In the genomic region with DNA sequence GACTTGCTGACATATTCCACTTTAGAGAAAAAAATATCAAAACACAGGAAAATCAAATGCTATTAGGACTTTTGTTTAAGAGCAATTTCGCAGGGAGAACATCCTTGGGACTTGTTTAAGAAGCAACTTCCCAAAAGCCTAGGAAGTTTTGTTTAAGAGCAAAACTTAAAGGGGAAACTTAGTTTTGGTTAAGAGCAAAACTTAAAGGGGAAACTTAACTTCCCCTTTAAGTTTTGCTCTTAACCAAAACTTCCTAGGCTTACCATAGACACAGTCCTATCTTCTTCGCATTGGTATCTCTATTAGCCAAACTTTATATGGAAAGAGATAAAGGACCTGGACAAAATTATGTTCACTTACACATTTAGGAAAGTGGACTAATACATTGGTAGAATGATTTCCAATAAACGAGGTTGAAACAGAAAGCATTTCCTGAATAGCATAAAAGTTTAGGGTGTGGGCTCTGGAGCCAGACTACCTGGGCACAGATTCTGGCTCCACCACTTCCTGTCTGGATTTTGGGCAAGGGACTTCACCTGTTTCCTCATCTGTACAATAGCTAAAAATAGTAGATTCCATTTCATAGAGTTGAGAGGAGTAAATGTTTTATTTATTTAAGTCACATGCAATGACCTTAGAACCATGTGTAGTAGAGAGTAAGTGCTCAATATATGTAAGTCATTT, we compare ENCODE assay signal across 13 cellular contexts. TPM values are rescaled to one million over a fixed set of nuclear protein-coding genes. Genes with fewer than 3 reads are reported as not detected.
DNase-seq lines count a peak whose midpoint lies in the region; ATAC-seq lines count a peak whose summit lies in the region.
"Had no signal": no experiment of that assay in that cellular context is flagged by ENCODE, and none has a peak within 500 bp of the region (broad histone marks: within the 10 kb centered on the region; RNA-seq: fewer than 3 reads in every experiment).

No MANE protein-coding gene starts in this region.

- intact Hi-C loops in activated T-helper 2 cell treated with anti-CD3 and anti-CD28 coated beads, Interferon-gamma antibody, Interleukin-2, Interleukin-4, amounts not matched to agents 10 μg/mL and 5 μg/mL and 100 μg/mL, durations not matched to agents 14 hours and 24 hours and 36 hours (cut with micrococcal nuclease), result loop anchor here (2.0 kb wide), 1 partner anchor 15 kb away; the partner anchor contains the start of gene PAQR8

- POLR2A ChIA-PET in activated CD4-positive, alpha-beta T cell treated with anti-CD3 and anti-CD28 coated beads, Interleukin-2, amount 10 ng/mL, durations not matched to agents 7 days and 5 days (lab: Charles Lee), result no interaction called here

- CTCF ChIA-PET in activated CD4-positive, alpha-beta T cell treated with anti-CD3 and anti-CD28 coated beads, Interleukin-2, amount 10 ng/mL, durations not matched to agents 7 days and 5 days (lab: Charles Lee), result interaction anchor here (1.1 to 2.9 kb wide), 5 partner anchors 12 to 22 kb away, joined by 3 to 11 read pairs (median 4); no protein-coding TSS in a partner anchor

- H3K9me3 Mint-ChIP-seq in activated CD4-positive, alpha-beta T cell treated with anti-CD3 and anti-CD28 coated beads, Interleukin-2, amount 10 ng/mL, durations not matched to agents 7 days and 5 days, result peaks cover 17% of the 10 kb centered on the region
- H3K9me3 Mint-ChIP-seq in IgD-negative memory B cell, result peaks cover 0 to 6% (median 3%) of the 10 kb centered on the region in 3 donors
- peaks cover 9% of the 10 kb centered on the region for H3K9me3 Mint-ChIP-seq in activated naive CD8-positive, alpha-beta T cell (ENCODE audit: low read depth)
- H3K9me3 Mint-ChIP-seq in stimulated activated naive CD8-positive, alpha-beta T cell treated with anti-CD3 and anti-CD28 coated beads, Interleukin-15, amount 100 ng/mL, for 72 hours, result peaks cover 14 to 16% of the 10 kb centered on the region in 2 donors
- peaks cover 9% of the 10 kb centered on the region for H3K9me3 Mint-ChIP-seq in activated T-helper 2 cell treated with anti-CD3 and anti-CD28 coated beads, Interferon-gamma antibody, Interleukin-2, Interleukin-4, amounts not matched to agents 10 μg/mL and 5 μg/mL and 100 μg/mL, durations not matched to agents 14 hours and 24 hours and 36 hours

- peaks cover 48% of the 10 kb centered on the region for H3K36me3 Mint-ChIP-seq in activated CD4-positive, alpha-beta T cell treated with anti-CD3 and anti-CD28 coated beads, Interleukin-2, amount 10 ng/mL, durations not matched to agents 7 days and 5 days (ENCODE audit: low read depth)
- H3K36me3 Mint-ChIP-seq in IgD-negative memory B cell, result peaks cover 8% of the 10 kb centered on the region
- peaks cover 14% of the 10 kb centered on the region for H3K36me3 Mint-ChIP-seq in activated naive CD8-positive, alpha-beta T cell
- peaks cover 52% of the 10 kb centered on the region for H3K36me3 Mint-ChIP-seq in activated T-helper 2 cell treated with anti-CD3 and anti-CD28 coated beads, Interferon-gamma antibody, Interleukin-2, Interleukin-4, amounts not matched to agents 10 μg/mL and 5 μg/mL and 100 μg/mL, durations not matched to agents 14 hours and 24 hours and 36 hours (ENCODE audit: low read depth)

- peak overlapping the region; percentile 38 for H3K27ac Mint-ChIP-seq in activated CD4-positive, alpha-beta T cell treated with anti-CD3 and anti-CD28 coated beads, Interleukin-2, amount 10 ng/mL, durations not matched to agents 7 days and 5 days
- peak overlapping the region in 2 of 3 donors; percentile 49 to 82 for H3K27ac Mint-ChIP-seq in IgD-negative memory B cell
- H3K27ac Mint-ChIP-seq in activated naive CD8-positive, alpha-beta T cell, result peak overlapping the region; percentile 88
- peak overlapping the region; percentile 16 to 79 for H3K27ac Mint-ChIP-seq in stimulated activated naive CD8-positive, alpha-beta T cell treated with anti-CD3 and anti-CD28 coated beads, Interleukin-15, amount 100 ng/mL, for 72 hours
- no peak overlapping the region for H3K27ac Mint-ChIP-seq in activated T-helper 2 cell treated with anti-CD3 and anti-CD28 coated beads, Interferon-gamma antibody, Interleukin-2, Interleukin-4, amounts not matched to agents 10 μg/mL and 5 μg/mL and 100 μg/mL, durations not matched to agents 14 hours and 24 hours and 36 hours
- H3K27ac Mint-ChIP-seq: neural progenitor cell had no signal

- H3K27me3 Mint-ChIP-seq in activated CD4-positive, alpha-beta T cell treated with anti-CD3 and anti-CD28 coated beads, Interleukin-2, amount 10 ng/mL, durations not matched to agents 7 days and 5 days, result no peaks in the 10 kb centered on the region
- no peaks in the 10 kb centered on the region for H3K27me3 Mint-ChIP-seq in IgD-negative memory B cell
- no peaks in the 10 kb centered on the region for H3K27me3 Mint-ChIP-seq in activated naive CD8-positive, alpha-beta T cell
- no peaks in the 10 kb centered on the region for H3K27me3 Mint-ChIP-seq in stimulated activated naive CD8-positive, alpha-beta T cell treated with anti-CD3 and anti-CD28 coated beads, Interleukin-15, amount 100 ng/mL, for 72 hours
- H3K27me3 Mint-ChIP-seq in activated T-helper 2 cell treated with anti-CD3 and anti-CD28 coated beads, Interferon-gamma antibody, Interleukin-2, Interleukin-4, amounts not matched to agents 10 μg/mL and 5 μg/mL and 100 μg/mL, durations not matched to agents 14 hours and 24 hours and 36 hours (ENCODE audit: low read depth), result no peaks in the 10 kb centered on the region

- DNase-seq in activated CD4-positive, alpha-beta T cell treated with anti-CD3 and anti-CD28 coated beads, Interleukin-2, amount 10 ng/mL, durations not matched to agents 7 days and 5 days, result no peak
- DNase-seq in activated CD4-positive, alpha-beta T cell treated with anti-CD3 and anti-CD28 coated beads for 48 hours, result no peak
- DNase-seq in stimulated activated naive CD8-positive, alpha-beta T cell treated with anti-CD3 and anti-CD28 coated beads, Interleukin-15, amount 100 ng/mL, for 72 hours, result no peak
- no peak for DNase-seq in AG20443 (ENCODE audit: low spot score)
- DNase-seq in activated T-helper 2 cell treated with anti-CD3 and anti-CD28 coated beads, Interferon-gamma antibody, Interleukin-2, Interleukin-4, amounts not matched to agents 10 μg/mL and 5 μg/mL and 100 μg/mL, durations not matched to agents 14 hours and 24 hours and 36 hours (ENCODE audit: low spot score), result no peak
- DNase-seq: activated CD8-positive, alpha-beta memory T cell treated with anti-CD3 and anti-CD28 coated beads, Interleukin-2, amount 50 U/mL, for 48 hours; NCI-H1092 treated with DMSO at 0.1 percent for 48 hours; NK-92 treated with Interleukin-12 subunit alpha and Interleukin-12 subunit beta, amount 100 ng/mL, for 24 hours had no signal

- peaks cover 57% of the 10 kb centered on the region for H3K4me1 Mint-ChIP-seq in activated CD4-positive, alpha-beta T cell treated with anti-CD3 and anti-CD28 coated beads, Interleukin-2, amount 10 ng/mL, durations not matched to agents 7 days and 5 days
- H3K4me1 Mint-ChIP-seq in IgD-negative memory B cell, result peaks cover 26 to 38% (median 27%) of the 10 kb centered on the region in 3 donors
- H3K4me1 Mint-ChIP-seq in activated naive CD8-positive, alpha-beta T cell (ENCODE audit: low read depth), result peaks cover 73% of the 10 kb centered on the region
- H3K4me1 Mint-ChIP-seq in stimulated activated naive CD8-positive, alpha-beta T cell treated with anti-CD3 and anti-CD28 coated beads, Interleukin-15, amount 100 ng/mL, for 72 hours, result peaks cover 84% of the 10 kb centered on the region
- H3K4me1 Mint-ChIP-seq in activated T-helper 2 cell treated with anti-CD3 and anti-CD28 coated beads, Interferon-gamma antibody, Interleukin-2, Interleukin-4, amounts not matched to agents 10 μg/mL and 5 μg/mL and 100 μg/mL, durations not matched to agents 14 hours and 24 hours and 36 hours (ENCODE audit: low read depth), result peaks cover 48% of the 10 kb centered on the region

- no peak for ATAC-seq in stimulated activated naive CD8-positive, alpha-beta T cell treated with anti-CD3 and anti-CD28 coated beads, Interleukin-15, amount 100 ng/mL, for 72 hours
- ATAC-seq in GM21390 (IDR thresholded peaks at IDR 0.05; ENCODE audit: unreplicated experiment), result no peak
- ATAC-seq: A549 had no signal

- H3K4me3 Mint-ChIP-seq in activated CD4-positive, alpha-beta T cell treated with anti-CD3 and anti-CD28 coated beads, Interleukin-2, amount 10 ng/mL, durations not matched to agents 7 days and 5 days, result peak overlapping the region; percentile 11
- H3K4me3 Mint-ChIP-seq in IgD-negative memory B cell, result peak overlapping the region in 2 of 4 donors; percentile 56 to 85
- H3K4me3 Mint-ChIP-seq in activated naive CD8-positive, alpha-beta T cell, result peak overlapping the region; percentile 59
- peak overlapping the region; percentile 38 to 41 for H3K4me3 Mint-ChIP-seq in stimulated activated naive CD8-positive, alpha-beta T cell treated with anti-CD3 and anti-CD28 coated beads, Interleukin-15, amount 100 ng/mL, for 72 hours
- no peak overlapping the region for H3K4me3 Mint-ChIP-seq in activated T-helper 2 cell treated with anti-CD3 and anti-CD28 coated beads, Interferon-gamma antibody, Interleukin-2, Interleukin-4, amounts not matched to agents 10 μg/mL and 5 μg/mL and 100 μg/mL, durations not matched to agents 14 hours and 24 hours and 36 hours (ENCODE audit: low read depth)
- H3K4me3 Mint-ChIP-seq: neural progenitor cell had no signal

RNA-seq across cellular contexts. Expression of gene PAQR8, which starts 15.7 kb away (rescaled TPM):
- 10 to 100 TPM; 21.2 to 22.8 TPM for total RNA-seq in activated CD4-positive, alpha-beta T cell treated with anti-CD3 and anti-CD28 coated beads, Interleukin-2, amount 10 ng/mL, durations not matched to agents 7 days and 5 days
- polyA plus RNA-seq in IgD-negative memory B cell, result 6.4 TPM
- 6.8 and 8.8 TPM in 2 replicates for total RNA-seq in activated T-helper 2 cell treated with anti-CD3 and anti-CD28 coated beads, Interferon-gamma antibody, Interleukin-2, Interleukin-4, amounts not matched to agents 10 μg/mL and 5 μg/mL and 100 μg/mL, durations not matched to agents 14 hours and 24 hours and 36 hours

RNA-seq across cellular contexts. Expression of gene EFHC1, which starts 42.5 kb away (rescaled TPM):
- total RNA-seq in activated CD4-positive, alpha-beta T cell treated with anti-CD3 and anti-CD28 coated beads, Interleukin-2, amount 10 ng/mL, durations not matched to agents 7 days and 5 days, result 1 to 10 TPM; 2.3 to 3.6 TPM
- polyA plus RNA-seq in IgD-negative memory B cell, result 7.1 TPM
- total RNA-seq in activated T-helper 2 cell treated with anti-CD3 and anti-CD28 coated beads, Interferon-gamma antibody, Interleukin-2, Interleukin-4, amounts not matched to agents 10 μg/mL and 5 μg/mL and 100 μg/mL, durations not matched to agents 14 hours and 24 hours and 36 hours, result 0.67 and 1.6 TPM in 2 replicates
